8 cellular contexts compared by ENCODE assay signal in the genomic region with DNA sequence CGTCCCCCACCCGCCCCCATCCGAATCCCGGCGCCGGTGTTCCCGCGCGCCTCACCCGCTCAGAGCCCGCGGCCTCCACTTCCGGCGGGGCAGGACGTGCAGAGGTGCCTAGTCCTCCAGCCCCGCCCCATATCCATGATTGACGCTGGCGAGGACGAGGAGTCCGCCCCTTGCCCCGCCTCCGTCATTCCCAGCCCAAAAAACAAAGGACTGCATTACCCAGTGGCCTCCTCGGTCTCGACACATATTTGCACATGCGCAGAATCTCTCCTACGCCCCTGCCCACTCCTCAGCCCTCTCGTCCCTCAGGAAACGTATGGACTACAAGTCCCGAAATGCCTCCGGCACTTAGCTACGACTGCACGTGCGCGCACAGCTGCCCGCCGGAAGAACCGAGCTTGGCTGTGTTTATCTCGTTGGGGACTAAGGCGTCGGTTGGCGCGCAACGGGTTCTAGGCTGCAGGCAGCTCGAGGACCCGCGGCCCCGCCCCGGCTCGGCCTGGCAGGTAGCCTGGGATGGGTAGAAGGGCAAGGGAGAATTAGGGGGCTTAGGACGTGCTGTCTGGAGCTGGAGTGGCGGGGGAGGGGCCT.
DNase-seq lines count a peak whose midpoint lies in the region; ATAC-seq and FAIRE-seq lines count a peak whose summit lies in the region.

Gene KLHDC3 (plus strand): TSS at position 407 of the 591 bp plus-strand sequence. CDS start 2,944 bp downstream, outside the sequence.
Gene MEA1 (minus strand): TSS at position 104 of the 591 bp plus-strand sequence. CDS start 133 bp downstream, outside the sequence.

- DNase-seq in COLO829 (ENCODE audit: low spot score) (peak; percentile 100), HTR-8/SVneo (ENCODE audit: insufficient read length, low spot score) (peak; percentile 100), NOMO-1 treated with dmso at 0.1 percent for 144 hours (lab: John Stamatoyannopoulos, UW; ENCODE audit: unreplicated experiment) (peak; percentile 99), medulla oblongata (ENCODE audit: extremely low spot score) (peak; percentile 100)
- peak; percentile 92 to 98 (median 93) for DNase-seq in activated CD8-positive, alpha-beta memory T cell treated with anti-CD3 and anti-CD28 coated beads for 48 hours (ENCODE audit: low read depth in 2 of 3, low spot score in 2 of 3)
- peak; percentile 96 to 97 (median 97) for DNase-seq in effector memory CD8-positive, alpha-beta T cell
- peak; percentile 97 for DNase-seq in stimulated activated CD8-positive, alpha-beta memory T cell treated with anti-CD3 and anti-CD28 coated beads, Interleukin-12 subunit alpha, Interleukin-12 subunit beta, amount 100 ng/mL, for 1 hour (ENCODE audit: low read depth)

- peaks cover 27% of the 10 kb centered on the region for H3K36me3 Mint-ChIP-seq in effector memory CD8-positive, alpha-beta T cell (ENCODE audit: insufficient read depth)

- H3K4me1 Mint-ChIP-seq in effector memory CD8-positive, alpha-beta T cell (ENCODE audit: low read depth in 2 of 2): peaks cover 42 to 55% of the 10 kb centered on the region in 2 donors

- no peaks in the 10 kb centered on the region for H3K9me3 Mint-ChIP-seq in effector memory CD8-positive, alpha-beta T cell

- peak within 1 kb of the TSS; percentile 90 to 95 for H3K4me3 Mint-ChIP-seq in effector memory CD8-positive, alpha-beta T cell

- peak within 1 kb of the TSS; percentile 94 to 97 for H3K27ac Mint-ChIP-seq in effector memory CD8-positive, alpha-beta T cell

- no peaks in the 10 kb centered on the region for H3K27me3 Mint-ChIP-seq in effector memory CD8-positive, alpha-beta T cell

- peak; percentile 96 for FAIRE-seq in HTR-8/SVneo (lab: Jason Lieb, UNC)

- ATAC-seq in GM21367 (IDR thresholded peaks at IDR 0.05; ENCODE audit: unreplicated experiment): peak; percentile 76
- peak; percentile 92 for ATAC-seq in effector memory CD8-positive, alpha-beta T cell (replicated peaks)

Comparison
In these comparisons a context has a peak if more than half of its experiments do, and no peak if none do; other contexts are left out.
1. Peak in every context shown above with its lines: DNase-seq and ATAC-seq.